1 cellular context compared by ENCODE assay signal in the genomic region with DNA sequence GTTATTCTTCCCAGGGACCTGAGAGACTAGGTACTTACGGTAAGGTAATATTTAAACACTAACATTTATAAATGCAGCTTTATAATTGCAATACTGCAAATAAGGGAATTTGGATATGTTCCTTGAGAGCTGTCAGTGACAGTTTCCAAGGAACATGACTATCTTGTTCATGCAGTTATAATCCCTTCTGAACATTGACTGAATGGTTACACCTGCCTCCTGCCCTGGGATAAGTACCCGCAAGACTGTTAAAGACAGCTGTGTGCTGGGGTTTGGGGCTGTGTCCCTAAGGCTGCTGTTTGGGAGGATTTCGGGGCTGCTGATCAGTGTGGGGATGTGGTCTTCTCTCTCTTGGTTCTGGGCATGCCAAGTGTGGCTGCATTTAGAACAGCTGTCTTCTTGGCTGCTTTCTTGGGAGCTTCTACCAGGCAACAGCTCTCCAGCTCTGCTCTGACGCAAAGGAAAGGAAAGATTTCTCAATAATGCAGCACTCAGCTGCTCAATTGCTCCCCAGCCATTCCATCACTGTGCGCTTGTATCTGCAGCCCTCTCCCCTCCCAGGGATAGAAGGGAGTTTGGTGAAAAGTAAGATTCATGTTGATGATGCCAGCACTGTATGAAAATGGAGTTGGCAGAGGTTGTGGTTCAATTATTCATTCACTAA.
TF ChIP-seq lines count a peak whose summit lies in the region.

No MANE protein-coding gene starts in this region.

TF ChIP-seq in IMR-90, 13 proteins besides CTCF, POLR2A, EP300 and RAD21:
- TF ChIP-seq CHD1 (IDR thresholded peaks at IDR 0.05; ENCODE audit: low read depth, low read length) (no peak), MXI1 (IDR thresholded peaks at IDR 0.05; ENCODE audit: borderline replicate concordance, low read depth, low read length) (no peak), CEBPB (IDR thresholded peaks at IDR 0.05; ENCODE audit: low read depth, low read length) (peak; percentile 96), MAZ (IDR thresholded peaks at IDR 0.05; ENCODE audit: borderline replicate concordance, low read depth, low read length) (peak; percentile 31; the same call in 1 of the 2 replicates), RFX5 (IDR thresholded peaks at IDR 0.05; ENCODE audit: low read depth, low read length) (no peak), SMC3 (IDR thresholded peaks at IDR 0.05; ENCODE audit: low read depth, low read length) (no peak), RCOR1 (IDR thresholded peaks at IDR 0.05; ENCODE audit: insufficient replicate concordance, low read length) (peak; percentile 47)
